Comparison of ENCODE assay signal across 15 cellular contexts in genomic region chr12:123260081-123260480, GRCh38.
"Had no signal": no experiment of that assay in that cellular context is flagged by ENCODE, and none has a peak within 500 bp of the region (broad histone marks: within the 10 kb centered on the region; RNA-seq: fewer than 3 reads in every experiment).

No MANE protein-coding gene starts in this region.

- DNase-seq: activated CD4-positive, alpha-beta T cell treated with anti-CD3 and anti-CD28 coated beads, Interleukin-2, amount 10 ng/mL, durations not matched to agents 7 days and 5 days; activated naive CD4-positive, alpha-beta T cell treated with anti-CD3 and anti-CD28 coated beads, Interleukin-2, amount 50 U/mL, for 16 hours; heart left ventricle; islet precursor cell; left ventricle myocardium inferior; retina; stimulated activated CD4-positive, alpha-beta T cell treated with anti-CD3 and anti-CD28 coated beads, Interleukin-4, amount 100 ng/mL, for 1 hour; stimulated activated CD8-positive, alpha-beta memory T cell treated with anti-CD3 and anti-CD28 coated beads, Interleukin-4, amount 100 ng/mL, for 48 hours; T-cell had no signal

- H3K27me3 Mint-ChIP-seq: activated CD4-positive, alpha-beta T cell treated with anti-CD3 and anti-CD28 coated beads, Interleukin-2, amount 10 ng/mL, durations not matched to agents 7 days and 5 days; memory B cell; T-cell had no signal

- H3K27ac Mint-ChIP-seq: activated CD4-positive, alpha-beta T cell treated with anti-CD3 and anti-CD28 coated beads, Interleukin-2, amount 10 ng/mL, durations not matched to agents 7 days and 5 days; memory B cell had no signal

- H3K9me3 Mint-ChIP-seq: activated CD4-positive, alpha-beta T cell treated with anti-CD3 and anti-CD28 coated beads, Interleukin-2, amount 10 ng/mL, durations not matched to agents 7 days and 5 days; memory B cell; T-cell had no signal

- ATAC-seq: heart left ventricle, T-cell had no signal

- H3K27me3 ChIP-seq: dorsolateral prefrontal cortex, heart left ventricle, pancreas had no signal

- H3K4me3 Mint-ChIP-seq: activated CD4-positive, alpha-beta T cell treated with anti-CD3 and anti-CD28 coated beads, Interleukin-2, amount 10 ng/mL, durations not matched to agents 7 days and 5 days; memory B cell; T-cell had no signal

- H3K9me3 ChIP-seq: heart left ventricle, left ventricle myocardium inferior, pancreas had no signal

- FAIRE-seq: endometrium, frontal cortex, pancreas, urothelium cell line had no signal

- H3K4me3 ChIP-seq: dorsolateral prefrontal cortex, heart left ventricle, left ventricle myocardium inferior, pancreas had no signal

- H3K27ac ChIP-seq: dorsolateral prefrontal cortex, heart left ventricle, left ventricle myocardium inferior, pancreas had no signal

- H3K4me1 Mint-ChIP-seq: memory B cell, T-cell had no signal
